Comparison of ENCODE assay signal across 8 cellular contexts in genomic region chr19:18437481-18438330, GRCh38. TPM values are rescaled to one million over a fixed set of nuclear protein-coding genes. Genes with fewer than 3 reads are reported as not detected.
DNase-seq lines count a peak whose midpoint lies in the region; ATAC-seq and TF ChIP-seq lines count a peak whose summit lies in the region.

ISYNA1 (minus strand) TSS chr19:18438133; CDS start chr19:18437979, 154 bp downstream.

- peak within 1 kb of the TSS; percentile 44 for H2AFZ ChIP-seq in hepatocyte

- H3K27ac ChIP-seq in AG04450 (ENCODE audit: low read depth, low read length) (peak within 1 kb of the TSS; percentile 39), SJSA1 (no peak within 1 kb of the TSS), hepatocyte (peak within 1 kb of the TSS; percentile 86)

- in situ Hi-C loops in astrocyte of the spinal cord (cut with HindIII; ENCODE audit: low sequenced_read_pairs), result no loop called here

- peak within 1 kb of the TSS; percentile 95 for H3K4me2 ChIP-seq in hepatocyte

- H3K4me1 ChIP-seq in SJSA1 (replicated peaks) (peaks cover 24% of the 10 kb centered on the region), hepatocyte (ENCODE audit: insufficient read depth) (peaks cover 46% of the 10 kb centered on the region)

- peaks cover 13% of the 10 kb centered on the region; the same call in 1 of the 2 replicates for H3K9me3 ChIP-seq in AG04450 (ENCODE audit: control insufficient read depth, insufficient read depth, low read length)
- H3K9me3 ChIP-seq in SJSA1 (replicated peaks), result 0 out of 2 replicates have a peak, but pooled peaks cover 3% of the 10 kb centered on the region
- no peaks in the 10 kb centered on the region for H3K9me3 ChIP-seq in hepatocyte (ENCODE audit: low read depth)

- intact Hi-C loops in sciatic nerve (cut with DNase I), result no loop called here

- POLR2A ChIA-PET in AG04450 (lab: Yijun Ruan, JAX), result interaction anchor here (0.8 to 1.0 kb wide), 4 partner anchors 12 to 120 kb away, joined by 3 to 4 read pairs (median 4); partner anchors contain the start of gene KXD1

- no peaks in the 10 kb centered on the region for H4K20me1 ChIP-seq in hepatocyte (ENCODE audit: insufficient read depth, poor library complexity, severe bottlenecking)

- CTCF ChIA-PET in AG04450 (lab: Charles Lee), result interaction anchor here (0.6 to 1.1 kb wide), 2 partner anchors 24 to 91 kb away, joined by 3 to 5 read pairs; no protein-coding TSS in a partner anchor

- under 1% methylated on average over 26 of the region's 99 CpGs for WGBS in hepatocyte (ENCODE audit: low lambda C conversion rate, missing lambda C conversion rate)

- no peak for TF ChIP-seq CTCF in AG04450 (IDR thresholded peaks at IDR 0.05; ENCODE audit: low read depth, low read length)
- TF ChIP-seq CTCF in astrocyte of the spinal cord (IDR thresholded peaks at IDR 0.05; ENCODE audit: low read depth, low read length), result no peak
- no peak for TF ChIP-seq CTCF in hepatocyte (IDR thresholded peaks at IDR 0.05; ENCODE audit: poor library complexity)

- ATAC-seq in GM21737 (IDR thresholded peaks at IDR 0.05; ENCODE audit: unreplicated experiment) (peak; percentile 19), sciatic nerve (peak; percentile 47), HG03025 (IDR thresholded peaks at IDR 0.05; ENCODE audit: low FRiP score, unreplicated experiment) (no peak), GM19328 (IDR thresholded peaks at IDR 0.05; ENCODE audit: unreplicated experiment) (no peak)

- H3K4me3 ChIP-seq in AG04450 (ENCODE audit: low read depth, low read length) (peak within 1 kb of the TSS; percentile 69), SJSA1 (peak within 1 kb of the TSS; percentile 38), astrocyte of the spinal cord (ENCODE audit: low read depth, low read length) (peak within 1 kb of the TSS; percentile 57), hepatocyte (peak within 1 kb of the TSS; percentile 74)

- DNase-seq in AG04450 (ENCODE audit: low read depth, low spot score) (no peak), SJSA1 (ENCODE audit: low read depth in 1 of 2, low spot score in 2 of 2) (no peak), astrocyte of the spinal cord (ENCODE audit: low read depth, low spot score) (peak; percentile 58), hepatocyte (ENCODE audit: low spot score) (peak; percentile 76), sciatic nerve (ENCODE audit: low spot score) (no peak)

- no peaks in the 10 kb centered on the region for H3K9me2 ChIP-seq in hepatocyte (replicated peaks; ENCODE audit: insufficient read depth)

- H3K27me3 ChIP-seq in AG04450 (ENCODE audit: control insufficient read depth, insufficient read depth, low read length), result no peaks in the 10 kb centered on the region
- no peaks in the 10 kb centered on the region for H3K27me3 ChIP-seq in SJSA1 (replicated peaks)
- H3K27me3 ChIP-seq in hepatocyte, result no peaks in the 10 kb centered on the region

- H3K79me2 ChIP-seq in hepatocyte, result peaks cover 11% of the 10 kb centered on the region

- H3K36me3 ChIP-seq in SJSA1 (no peaks in the 10 kb centered on the region), hepatocyte (replicated peaks; ENCODE audit: insufficient read depth, low read depth) (no peaks in the 10 kb centered on the region)

RNA-seq across cellular contexts. Expression of gene ISYNA1, which starts in this region (rescaled TPM):
- polyA plus RNA-seq in AG04450 (2011; rRNA removed) (13.3 and 19.2 TPM in 2 replicates), hepatocyte (144 and 188 TPM in 2 replicates)
- 13.2 and 18.3 TPM in 2 replicates for polyA minus RNA-seq in AG04450 (2011; rRNA and poly(A)+ RNA removed)
- total RNA-seq in SJSA1 (2014; rRNA removed; shearing (Covaris generic)), result 2.0 and 5.4 TPM in 2 replicates
- total RNA-seq in hepatocyte (51.5 and 54.9 TPM in 2 replicates), sciatic nerve (112 TPM)

Comparison
In these comparisons a context has a peak if more than half of its experiments do, and no peak if none do; other contexts are left out.
1. DNase-seq: peak in astrocyte of the spinal cord (single experiment) and hepatocyte (single experiment); none in AG04450 (single experiment), SJSA1 (0 of 2) and sciatic nerve (single experiment).
2. ATAC-seq: peak in GM21737 (single experiment) and sciatic nerve (single experiment); none in HG03025 (single experiment) and GM19328 (single experiment).
3. Peak in every context shown above with its lines, with median percentiles within 50 percentile points of each other: H3K4me3 ChIP-seq.